19 cellular contexts compared by ENCODE assay signal in genomic region chr22:19395276-19395675, GRCh38.
"Had no signal": no experiment of that assay in that cellular context is flagged by ENCODE, and none has a peak within 500 bp of the region (broad histone marks: within the 10 kb centered on the region; RNA-seq: fewer than 3 reads in every experiment).

No MANE protein-coding gene starts in this region.

- H3K4me1 Mint-ChIP-seq: mesothelial cell of epicardium; naive B cell; neural progenitor cell; stimulated activated naive CD8-positive, alpha-beta T cell treated with anti-CD3 and anti-CD28 coated beads, Interleukin-15, amount 100 ng/mL, for 72 hours had no signal

- ATAC-seq: esophagus mucosa; gastrocnemius medialis; heart left ventricle; left lung; mucosa of descending colon; natural killer cell treated with Interleukin-12 subunit alpha and Interleukin-12 subunit beta and Interleukin-15 and Interleukin-18, amount 100 ng/mL, for 72 hours; sciatic nerve; stimulated activated naive B cell treated with anti-CD40 and anti-IgM and Interleukin-4, amounts not matched to agents 10 μg/mL and 1 μg/mL and 100 μg/mL, for 72 hours; stimulated activated naive CD8-positive, alpha-beta T cell treated with anti-CD3 and anti-CD28 coated beads, Interleukin-15, amount 100 ng/mL, for 72 hours had no signal

- DNase-seq: effector CD4-positive, alpha-beta T cell; foreskin fibroblast; gastrocnemius medialis; heart left ventricle; kidney; left lung; mesenchymal stem cell; mucosa of descending colon; naive B cell; stimulated activated CD4-positive, alpha-beta T cell treated with anti-CD3 and anti-CD28 coated beads, Interleukin-2, amount 100 ng/mL, for 24 hours; stimulated activated CD4-positive, alpha-beta T cell treated with anti-CD3 and anti-CD28 coated beads, Interleukin-4, amount 100 ng/mL, for 24 hours; stimulated activated naive B cell treated with anti-CD40 and anti-IgM and Interleukin-4, amounts not matched to agents 10 μg/mL and 1 μg/mL and 100 μg/mL, for 72 hours; stimulated activated naive CD8-positive, alpha-beta T cell treated with anti-CD3 and anti-CD28 coated beads, Interleukin-15, amount 100 ng/mL, for 72 hours; trophoblast cell had no signal

- H3K9me3 Mint-ChIP-seq: mesothelial cell of epicardium; naive B cell; natural killer cell treated with Interleukin-12 subunit alpha and Interleukin-12 subunit beta and Interleukin-15 and Interleukin-18, amount 100 ng/mL, for 72 hours; neural progenitor cell; stimulated activated naive B cell treated with anti-CD40 and anti-IgM and Interleukin-4, amounts not matched to agents 10 μg/mL and 1 μg/mL and 100 μg/mL, for 72 hours; stimulated activated naive CD8-positive, alpha-beta T cell treated with anti-CD3 and anti-CD28 coated beads, Interleukin-15, amount 100 ng/mL, for 72 hours had no signal

- H3K4me3 Mint-ChIP-seq: mesothelial cell of epicardium; naive B cell; natural killer cell treated with Interleukin-12 subunit alpha and Interleukin-12 subunit beta and Interleukin-15 and Interleukin-18, amount 100 ng/mL, for 72 hours; neural progenitor cell; stimulated activated naive B cell treated with anti-CD40 and anti-IgM and Interleukin-4, amounts not matched to agents 10 μg/mL and 1 μg/mL and 100 μg/mL, for 72 hours; stimulated activated naive CD8-positive, alpha-beta T cell treated with anti-CD3 and anti-CD28 coated beads, Interleukin-15, amount 100 ng/mL, for 72 hours had no signal

- H3K27ac Mint-ChIP-seq: mesothelial cell of epicardium; natural killer cell treated with Interleukin-12 subunit alpha and Interleukin-12 subunit beta and Interleukin-15 and Interleukin-18, amount 100 ng/mL, for 72 hours; neural progenitor cell; stimulated activated naive B cell treated with anti-CD40 and anti-IgM and Interleukin-4, amounts not matched to agents 10 μg/mL and 1 μg/mL and 100 μg/mL, for 72 hours had no signal
